ENCODE assay signal across 9 cellular contexts in the genomic region with DNA sequence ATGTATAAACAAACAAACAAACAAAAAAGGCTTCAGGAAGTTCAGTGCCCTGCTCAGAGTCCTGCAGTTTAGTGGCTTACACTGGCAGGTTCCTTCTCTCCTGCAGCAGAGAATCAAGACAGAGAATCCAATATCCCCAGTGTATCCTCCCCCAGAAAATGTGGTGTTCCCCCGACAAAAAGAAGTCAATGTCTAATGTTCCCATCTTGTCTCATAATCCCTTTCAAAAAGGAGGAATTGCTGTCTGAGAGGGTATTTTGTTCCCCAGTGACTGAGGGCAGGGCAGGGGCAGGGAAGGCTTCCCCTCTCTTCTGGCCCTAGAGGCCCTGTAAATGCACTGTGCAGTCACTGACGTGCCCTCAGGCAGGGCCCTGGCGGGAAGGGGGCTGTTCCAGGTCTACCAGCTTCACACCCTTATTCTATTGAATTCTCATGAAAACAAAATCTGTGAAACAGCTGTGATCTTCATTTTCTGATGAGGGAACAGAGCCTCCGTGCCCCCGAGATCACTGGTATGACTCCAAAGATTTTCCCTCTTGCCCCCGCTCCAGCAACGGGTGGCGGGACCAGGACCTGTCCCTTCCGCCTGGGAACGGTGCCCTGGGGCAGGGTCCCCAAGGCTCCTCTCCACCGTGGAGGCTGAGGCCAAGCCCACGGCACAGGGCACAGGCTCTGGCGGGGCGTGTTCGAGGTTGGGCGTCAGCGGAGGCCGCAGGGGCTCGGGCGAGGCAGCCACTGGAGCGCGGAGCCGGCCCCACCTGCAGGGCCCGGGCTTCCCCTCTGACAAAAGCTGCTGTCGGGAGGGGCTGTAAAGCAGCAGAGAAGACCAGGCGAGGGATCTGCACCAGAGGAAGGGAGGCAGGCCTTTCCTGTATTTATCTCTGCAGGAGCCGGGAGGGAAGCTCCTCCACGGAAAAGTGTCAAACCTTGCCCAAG. TPM values are rescaled to one million over a fixed set of nuclear protein-coding genes. Genes with fewer than 3 reads are reported as not detected.
DNase-seq lines count a peak whose midpoint lies in the region; ATAC-seq and FAIRE-seq lines count a peak whose summit lies in the region.
"Had no signal": no experiment of that assay in that cellular context is flagged by ENCODE, and none has a peak within 500 bp of the region (broad histone marks: within the 10 kb centered on the region; RNA-seq: fewer than 3 reads in every experiment).

No MANE protein-coding gene starts in this region.

- no peak overlapping the region for H3K18ac ChIP-seq in mesendoderm (ENCODE audit: low read length)

- no peaks in the 10 kb centered on the region for H3K79me1 ChIP-seq in mesendoderm (ENCODE audit: low read length)

- no peaks in the 10 kb centered on the region for H3K9me3 ChIP-seq in HUES6 (ENCODE audit: control insufficient read depth, insufficient read depth, low read depth, low read length)

- H2BK15ac ChIP-seq in mesendoderm (replicated peaks; ENCODE audit: low read depth), result no peak overlapping the region

- H3K56ac ChIP-seq in mesendoderm (ENCODE audit: low read length), result peak overlapping the region; percentile 86

- FAIRE-seq in HTR-8/SVneo (lab: Jason Lieb, UNC), result no peak

- H3K36me3 ChIP-seq in HUES6 (ENCODE audit: control insufficient read depth, insufficient read depth, low read length), result no peaks in the 10 kb centered on the region
- no peaks in the 10 kb centered on the region for H3K36me3 ChIP-seq in mesendoderm (ENCODE audit: control insufficient read depth, insufficient read depth, low read length)

- H2BK5ac ChIP-seq in mesendoderm (ENCODE audit: low read length), result no peak overlapping the region

- H3K27ac ChIP-seq in HUES6 (ENCODE audit: low read depth, low read length), result no peak overlapping the region
- H3K27ac ChIP-seq in mesendoderm (ENCODE audit: low read depth, low read length), result no peak overlapping the region
- no peak overlapping the region for H3K27ac ChIP-seq in substantia nigra (ENCODE audit: low read depth, low read length, poor library complexity, severe bottlenecking)

- 0 out of 2 replicates have a peak, but pooled peaks cover 8% of the 10 kb centered on the region for H3K27me3 ChIP-seq in HUES6 (ENCODE audit: control insufficient read depth, insufficient read depth, low read length)
- no peaks in the 10 kb centered on the region for H3K27me3 ChIP-seq in mesendoderm (ENCODE audit: insufficient read depth, low read length, poor library complexity)

- ATAC-seq in GM18519 (IDR thresholded peaks at IDR 0.05; ENCODE audit: low FRiP score, unreplicated experiment) (peak; percentile 54), GM21737 (IDR thresholded peaks at IDR 0.05; ENCODE audit: unreplicated experiment) (peak; percentile 60)

- H4K5ac ChIP-seq in mesendoderm (ENCODE audit: low read length), result no peak overlapping the region

- H3K4ac ChIP-seq in mesendoderm (ENCODE audit: low read depth, low read length), result no peak overlapping the region

- peaks cover 12% of the 10 kb centered on the region; the same call in 1 of the 2 replicates for H3K4me1 ChIP-seq in HUES6 (ENCODE audit: control insufficient read depth, insufficient read depth, low read length)
- no peaks in the 10 kb centered on the region for H3K4me1 ChIP-seq in mesendoderm (ENCODE audit: control insufficient read depth, low read depth, low read length)

- no peak overlapping the region for H2BK120ac ChIP-seq in mesendoderm (ENCODE audit: low read depth, low read length)

- H4K8ac ChIP-seq in mesendoderm (ENCODE audit: low read depth, low read length), result no peak overlapping the region

- DNase-seq in mesendoderm, result peak; percentile 81
- no peak for DNase-seq in HTR-8/SVneo (ENCODE audit: insufficient read length, low spot score)
- no peak for DNase-seq in NCI-H446 treated with DMSO at 0.1 percent for 48 hours (lab: John Stamatoyannopoulos, UW)
- DNase-seq in middle frontal gyrus (ENCODE audit: extremely low spot score, low spot score), result no peak
- no peak for DNase-seq in substantia nigra (lab: John Stamatoyannopoulos, UW)
- DNase-seq: activated CD4-positive, alpha-beta T cell treated with anti-CD3 and anti-CD28 coated beads, Interleukin-2, amount 50 U/mL, for 4 hours had no signal

- peak overlapping the region; percentile 75 for H3K4me2 ChIP-seq in mesendoderm (ENCODE audit: low read length)

- H3K79me2 ChIP-seq in mesendoderm (ENCODE audit: control insufficient read depth, insufficient read depth, low read length), result no peaks in the 10 kb centered on the region

- peak overlapping the region; percentile 41 for H3K9ac ChIP-seq in HUES6 (ENCODE audit: low read length)
- peak overlapping the region; percentile 73 for H3K9ac ChIP-seq in mesendoderm (ENCODE audit: low read length)

- no peak overlapping the region for H3K23ac ChIP-seq in mesendoderm (ENCODE audit: low read length)

- H3K4me3 ChIP-seq in HUES6 (ENCODE audit: low read depth, low read length), result peak overlapping the region; percentile 44
- no peak overlapping the region for H3K4me3 ChIP-seq in mesendoderm (ENCODE audit: low read length)

- no peak overlapping the region for H2AK5ac ChIP-seq in mesendoderm (ENCODE audit: low read length)

- WGBS in mesendoderm (ENCODE audit: extremely low coverage, insufficient coverage, low lambda C conversion rate), result no CpG with 5 or more reads among the region's 28 CpGs

RNA-seq across cellular contexts. Expression of a gene that starts 13.4 kb away (rescaled TPM):
- polyA plus RNA-seq in mesendoderm (2013, experiment 1 of 2), result under 0.01 TPM
- not detected for polyA plus RNA-seq in mesendoderm (2013, experiment 2 of 2)
